8 cellular contexts compared by ENCODE assay signal in the genomic region with DNA sequence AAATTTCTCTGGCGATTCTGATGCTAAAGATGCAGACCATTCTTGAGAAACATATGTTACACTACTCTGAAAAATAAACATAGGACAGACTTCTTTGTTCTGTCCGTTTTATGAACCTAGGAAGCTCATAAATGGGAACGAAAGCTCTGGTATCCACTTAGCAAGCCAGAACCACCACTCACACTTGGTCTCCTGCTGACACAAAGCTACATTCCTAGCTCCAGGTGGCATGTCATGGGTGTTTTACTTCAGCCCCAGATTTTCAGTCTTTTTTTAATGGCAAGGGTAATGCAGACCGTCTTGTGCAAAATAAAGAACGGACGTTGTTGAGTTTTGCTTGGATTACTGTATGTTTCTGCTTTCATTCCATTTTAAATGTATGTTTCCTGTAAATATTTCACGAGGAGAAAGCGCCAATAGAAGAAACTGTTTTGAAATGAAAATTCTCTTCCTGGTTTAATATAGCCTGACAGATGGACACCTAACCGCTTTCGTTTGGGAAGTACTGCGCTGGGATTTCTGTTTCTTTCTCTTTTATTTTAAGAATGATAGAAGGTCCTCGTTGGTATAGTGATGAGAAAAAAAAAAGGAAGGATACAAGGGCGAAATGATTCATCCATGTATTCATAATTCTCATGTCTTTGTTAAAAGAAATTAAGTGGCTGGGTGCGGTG. TPM values are rescaled to one million over a fixed set of nuclear protein-coding genes. Genes with fewer than 3 reads are reported as not detected.
DNase-seq lines count a peak whose midpoint lies in the region; FAIRE-seq and TF ChIP-seq lines count a peak whose summit lies in the region.

No MANE protein-coding gene starts in this region.

- H3K4me3 ChIP-seq in ascending aorta (peak overlapping the region; percentile 78 to 93), iPS-20b (ENCODE audit: low read length) (peak overlapping the region; percentile 85), small intestine (ENCODE audit: low read depth in 1 of 2, low read length in 2 of 2) (peak overlapping the region in 1 of 2 donors; percentile 82)

- no peaks in the 10 kb centered on the region for H3K36me3 ChIP-seq in ascending aorta
- no peaks in the 10 kb centered on the region for H3K36me3 ChIP-seq in iPS-20b (ENCODE audit: insufficient read depth, low read depth, low read length)
- H3K36me3 ChIP-seq in small intestine (ENCODE audit: control insufficient read depth in 2 of 2, insufficient read depth in 2 of 2, low read length in 2 of 2): no peaks in the 10 kb centered on the region

- H3K27me3 ChIP-seq in ascending aorta (no peaks in the 10 kb centered on the region), iPS-20b (ENCODE audit: insufficient read depth, low read length) (no peaks in the 10 kb centered on the region), small intestine (ENCODE audit: control insufficient read depth in 2 of 2, insufficient read depth in 2 of 2, low read length in 2 of 2) (no peaks in the 10 kb centered on the region)

- peaks cover 0 to 8% of the 10 kb centered on the region in 2 donors for H3K4me1 ChIP-seq in ascending aorta
- H3K4me1 ChIP-seq in iPS-20b (ENCODE audit: insufficient read depth, low read length): peaks cover 4% of the 10 kb centered on the region; the same call in 1 of the 2 replicates
- no peaks in the 10 kb centered on the region for H3K4me1 ChIP-seq in small intestine (ENCODE audit: control insufficient read depth in 2 of 2, insufficient read depth in 1 of 2, low read depth in 1 of 2, low read length in 1 of 2)

- H3K9ac ChIP-seq in iPS-20b (ENCODE audit: low read depth, low read length): peak overlapping the region; percentile 91

- H3K9me3 ChIP-seq in ascending aorta: no peaks in the 10 kb centered on the region
- H3K9me3 ChIP-seq in iPS-20b (ENCODE audit: insufficient read depth, low read depth, low read length): no peaks in the 10 kb centered on the region
- no peaks in the 10 kb centered on the region for H3K9me3 ChIP-seq in small intestine (ENCODE audit: control insufficient read depth, low read depth)

- DNase-seq in 8988T: peak; percentile 55
- DNase-seq in NCI-H2227 treated with DMSO at 0.1 percent for 48 hours (lab: John Stamatoyannopoulos, UW): peak; percentile 56
- DNase-seq in ascending aorta (ENCODE audit: low spot score in 2 of 2): no peak
- peak; percentile 65 for DNase-seq in small intestine
- no peak for DNase-seq in GM20000 (ENCODE audit: low spot score)
- no peak for DNase-seq in activated CD4-positive, alpha-beta T cell treated with anti-CD3 and anti-CD28 coated beads for 1 hour

- peak; percentile 13 for FAIRE-seq in G401.6 (lab: Jason Lieb, UNC)
- FAIRE-seq in small intestine (lab: Jason Lieb, UNC): no peak

- intact Hi-C loops in ascending aorta (cut with DNase I): loop anchor here (1.0 to 5.0 kb wide), 2 partner anchors 33 to 82 kb away; a partner anchor contains a TSS

- H3K27ac ChIP-seq in ascending aorta: peak overlapping the region; percentile 87 to 93
- H3K27ac ChIP-seq in iPS-20b (ENCODE audit: low read length): no peak overlapping the region
- H3K27ac ChIP-seq in small intestine (ENCODE audit: low read depth in 1 of 2, low read length in 1 of 2): peak overlapping the region; percentile 86 to 98

- 11 to 19% (median 11%) methylated on average over 14 of the region's 14 CpGs for WGBS in small intestine, 3 donors

- TF ChIP-seq CTCF in ascending aorta (IDR thresholded peaks at IDR 0.05) (peak in 1 of 3 experiments; percentile 8), GM20000 (IDR thresholded peaks at IDR 0.05; ENCODE audit: extremely low read depth, missing control alignments) (no peak)

RNA-seq across cellular contexts. Expression of a gene that starts 0.8 kb away (rescaled TPM):
- total RNA-seq in ascending aorta: 5.9 TPM
- polyA plus RNA-seq in small intestine: 10 to 100 TPM; 33.2 to 46.3 (median 36.5) TPM

RNA-seq across cellular contexts. Expression of a gene that starts 4.4 kb away (rescaled TPM):
- 147 TPM for total RNA-seq in ascending aorta
- 100 to 1,000 TPM; 102 to 261 (median 159) TPM for polyA plus RNA-seq in small intestine

RNA-seq across cellular contexts. Expression of a gene that starts 33.9 kb away (rescaled TPM):
- 216 TPM for total RNA-seq in ascending aorta
- polyA plus RNA-seq in small intestine: 100 to 1,000 TPM; 312 to 554 (median 440) TPM

RNA-seq across cellular contexts. Expression of a gene that starts 51.4 kb away (rescaled TPM):
- 3.0 TPM for total RNA-seq in ascending aorta
- polyA plus RNA-seq in small intestine: 10 to 100 TPM; 20.0 to 59.9 (median 32.7) TPM

Comparison
In these comparisons a context has a peak if more than half of its experiments do, and no peak if none do; other contexts are left out.
1. DNase-seq: peak in 8988T (single experiment), NCI-H2227 treated with DMSO at 0.1 percent for 48 hours (single experiment) and small intestine (single experiment); none in ascending aorta (0 of 2), GM20000 (single experiment) and activated CD4-positive, alpha-beta T cell treated with anti-CD3 and anti-CD28 coated beads for 1 hour (single experiment).